ENCODE assay signal across 8 cellular contexts in the genomic region with DNA sequence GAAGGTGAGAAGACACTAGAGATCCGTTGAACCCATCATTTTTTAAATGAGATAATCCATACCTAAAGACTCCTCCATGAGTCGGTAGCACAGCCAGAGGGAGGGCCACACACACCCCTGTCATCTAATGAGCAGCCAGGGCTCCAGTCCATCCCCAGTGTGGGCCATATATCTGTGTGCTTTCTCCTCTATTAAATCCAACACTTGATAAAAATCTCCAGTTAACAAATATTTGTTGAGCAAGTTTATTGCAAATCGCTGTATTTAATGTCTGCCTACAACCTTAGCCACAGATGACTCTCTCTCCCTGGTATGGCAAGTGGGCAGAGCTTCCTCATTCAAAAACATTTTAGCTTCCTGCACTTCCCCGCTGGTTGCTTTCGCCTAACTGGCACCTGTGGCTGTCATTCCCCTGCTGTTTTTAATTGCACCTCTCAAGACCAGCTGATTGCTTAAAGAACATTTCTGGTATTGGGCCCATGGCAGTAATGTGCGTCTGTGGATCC.
DNase-seq lines count a peak whose midpoint lies in the region; ATAC-seq and TF ChIP-seq lines count a peak whose summit lies in the region.

No MANE protein-coding gene starts in this region.

- in situ Hi-C loops in T47D (cut with HindIII; ENCODE audit: low pct_unique_long_range_greater_than_20kb, low sequenced_read_pairs), result no loop called here

- peak; percentile 89 for DNase-seq in EL
- DNase-seq in NCI-H146 treated with DMSO at 0.1 percent for 48 hours (lab: John Stamatoyannopoulos, UW; ENCODE audit: unreplicated experiment), result peak; percentile 28
- DNase-seq in T47D (ENCODE audit: low read depth in 1 of 2, low spot score in 1 of 2), result peak; percentile 67 to 88
- no peak for DNase-seq in osteocyte (ENCODE audit: extremely low spot score, unreplicated experiment)
- DNase-seq in NCI-H1436 treated with DMSO at 0.1 percent for 48 hours (lab: John Stamatoyannopoulos, UW), result no peak
- no peak for DNase-seq in HUDEP-2 (lab: John Stamatoyannopoulos, UW; ENCODE audit: unreplicated experiment in 76 of 76)
- no peak for DNase-seq in NCI-H2029 treated with DMSO at 0.1 percent for 48 hours (lab: John Stamatoyannopoulos, UW)

- no peaks in the 10 kb centered on the region for H3K36me3 Mint-ChIP-seq in osteocyte (ENCODE audit: unreplicated experiment)

- peaks cover 87% of the 10 kb centered on the region for H3K4me1 Mint-ChIP-seq in osteocyte (ENCODE audit: unreplicated experiment)

- no peak for TF ChIP-seq CTCF in osteocyte (IDR thresholded peaks at IDR 0.05)

- H3K4me3 Mint-ChIP-seq in osteocyte (ENCODE audit: unreplicated experiment), result no peak overlapping the region

- no peak for ATAC-seq in HG03196 (IDR thresholded peaks at IDR 0.05; ENCODE audit: unreplicated experiment)

- H3K9me3 Mint-ChIP-seq in osteocyte (ENCODE audit: unreplicated experiment), result no peaks in the 10 kb centered on the region

- no peaks in the 10 kb centered on the region for H3K27me3 Mint-ChIP-seq in osteocyte (ENCODE audit: unreplicated experiment)

- peak overlapping the region; percentile 94 for H3K27ac Mint-ChIP-seq in osteocyte (ENCODE audit: unreplicated experiment)

Comparison
In these comparisons a context has a peak if more than half of its experiments do, and no peak if none do; other contexts are left out.
1. DNase-seq: peak in EL (single experiment), NCI-H146 treated with DMSO at 0.1 percent for 48 hours (single experiment) and T47D (2 of 2); none in osteocyte (single experiment), NCI-H1436 treated with DMSO at 0.1 percent for 48 hours (single experiment), HUDEP-2 (0 of 76) and NCI-H2029 treated with DMSO at 0.1 percent for 48 hours (single experiment).